24 cellular contexts compared by ENCODE assay signal in genomic region chr1:180265871-180266270, GRCh38. TPM values are rescaled to one million over a fixed set of nuclear protein-coding genes. Genes with fewer than 3 reads are reported as not detected.
"Had no signal": no experiment of that assay in that cellular context is flagged by ENCODE, and none has a peak within 500 bp of the region (broad histone marks: within the 10 kb centered on the region; RNA-seq: fewer than 3 reads in every experiment).

No MANE protein-coding gene starts in this region.

- H3K27ac ChIP-seq: dorsolateral prefrontal cortex, heart left ventricle, ovary, suprapubic skin, thyroid gland, upper lobe of left lung had no signal

- H3K36me3 ChIP-seq: heart left ventricle, ovary, suprapubic skin, thyroid gland, upper lobe of left lung had no signal

- ATAC-seq: esophagus mucosa; heart left ventricle; left lobe of liver; mucosa of descending colon; naive thymus-derived CD8-positive, alpha-beta T cell; right cardiac atrium; stimulated activated naive CD8-positive, alpha-beta T cell treated with anti-CD3 and anti-CD28 coated beads, Interleukin-15, Interleukin-2, amounts not matched to agents 100 U/mL and 50 U/mL, for 24 hours had no signal

- H3K4me1 ChIP-seq: suprapubic skin, thyroid gland had no signal

- H3K27me3 ChIP-seq: ovary had no signal

- DNase-seq: cortex of kidney; dorsolateral prefrontal cortex; effector CD8-positive, alpha-beta T cell; hippocampal formation; kidney glomerular epithelial cell; mammary epithelial cell; mucosa of descending colon; naive thymus-derived CD8-positive, alpha-beta T cell; nucleus accumbens; ovary; small intestine; stimulated activated CD4-positive, alpha-beta T cell treated with anti-CD3 and anti-CD28 coated beads, Interleukin-2, amount 100 ng/mL, for 48 hours; stimulated activated naive CD8-positive, alpha-beta T cell treated with anti-CD3 and anti-CD28 coated beads, Interleukin-15, Interleukin-2, amounts not matched to agents 100 U/mL and 50 U/mL, for 24 hours; thyroid gland had no signal

- H3K27me3 Mint-ChIP-seq: naive thymus-derived CD8-positive, alpha-beta T cell had no signal

- H3K4me3 ChIP-seq: dorsolateral prefrontal cortex, heart left ventricle, mucosa of descending colon, ovary, suprapubic skin, thyroid gland, upper lobe of left lung had no signal

- H3K9me3 Mint-ChIP-seq: naive thymus-derived CD8-positive, alpha-beta T cell had no signal

- H3K9me3 ChIP-seq: heart left ventricle, mucosa of descending colon, ovary, suprapubic skin, thyroid gland, upper lobe of left lung had no signal

RNA-seq across cellular contexts. Expression of gene LHX4, which starts 35.8 kb away (rescaled TPM):
- total RNA-seq: frontal cortex; glomerular endothelial cell; heart left ventricle; mammary epithelial cell; naive thymus-derived CD8-positive, alpha-beta T cell; ovary; posterior vena cava; right cardiac atrium; thyroid gland had no signal
- polyA plus RNA-seq: heart left ventricle, mammary epithelial cell, neural cell had no signal
